27 cellular contexts compared by ENCODE assay signal in genomic region chr14:33198684-33199083, GRCh38.
"Had no signal": no experiment of that assay in that cellular context is flagged by ENCODE, and none has a peak within 500 bp of the region (broad histone marks: within the 10 kb centered on the region; RNA-seq: fewer than 3 reads in every experiment).

No MANE protein-coding gene starts in this region.

- H3K36me3 ChIP-seq: esophagus muscularis mucosa, gastrocnemius medialis, heart right ventricle, left ventricle myocardium inferior had no signal

- FAIRE-seq: colon, endothelial cell of umbilical vein, islet of Langerhans, keratinocyte had no signal

- H3K27me3 Mint-ChIP-seq: memory B cell had no signal

- H3K27ac ChIP-seq: coronary artery, dorsolateral prefrontal cortex, esophagus muscularis mucosa, gastrocnemius medialis, heart right ventricle, left ventricle myocardium inferior had no signal

- H3K4me3 Mint-ChIP-seq: memory B cell had no signal

- ATAC-seq: gastrocnemius medialis, left colon, left lobe of liver had no signal

- H3K4me3 ChIP-seq: coronary artery, dorsolateral prefrontal cortex, esophagus muscularis mucosa, gastrocnemius medialis, heart right ventricle, left ventricle myocardium inferior, lung had no signal

- H3K4me1 ChIP-seq: esophagus muscularis mucosa, gastrocnemius medialis, heart right ventricle, left ventricle myocardium inferior had no signal

- H3K27ac Mint-ChIP-seq: memory B cell had no signal

- DNase-seq: cerebellar nuclear complex; dermis blood vessel endothelial cell; dorsolateral prefrontal cortex; effector CD4-positive, alpha-beta T cell; effector memory CD4-positive, alpha-beta T cell; foreskin fibroblast; foreskin melanocyte; gastrocnemius medialis; glutamatergic neuron; head of caudate nucleus; heart right ventricle; hippocampal formation; kidney glomerular epithelial cell; left colon; left ventricle myocardium inferior; mammary epithelial cell; mesendoderm; midbrain had no signal

- H3K9me3 ChIP-seq: esophagus muscularis mucosa, gastrocnemius medialis, left ventricle myocardium inferior had no signal

- H3K36me3 Mint-ChIP-seq: memory B cell had no signal

- H3K4me1 Mint-ChIP-seq: memory B cell had no signal

- H3K27me3 ChIP-seq: dorsolateral prefrontal cortex, esophagus muscularis mucosa, gastrocnemius medialis, heart right ventricle had no signal
